Comparison of ENCODE assay signal across 19 cellular contexts in the genomic region with DNA sequence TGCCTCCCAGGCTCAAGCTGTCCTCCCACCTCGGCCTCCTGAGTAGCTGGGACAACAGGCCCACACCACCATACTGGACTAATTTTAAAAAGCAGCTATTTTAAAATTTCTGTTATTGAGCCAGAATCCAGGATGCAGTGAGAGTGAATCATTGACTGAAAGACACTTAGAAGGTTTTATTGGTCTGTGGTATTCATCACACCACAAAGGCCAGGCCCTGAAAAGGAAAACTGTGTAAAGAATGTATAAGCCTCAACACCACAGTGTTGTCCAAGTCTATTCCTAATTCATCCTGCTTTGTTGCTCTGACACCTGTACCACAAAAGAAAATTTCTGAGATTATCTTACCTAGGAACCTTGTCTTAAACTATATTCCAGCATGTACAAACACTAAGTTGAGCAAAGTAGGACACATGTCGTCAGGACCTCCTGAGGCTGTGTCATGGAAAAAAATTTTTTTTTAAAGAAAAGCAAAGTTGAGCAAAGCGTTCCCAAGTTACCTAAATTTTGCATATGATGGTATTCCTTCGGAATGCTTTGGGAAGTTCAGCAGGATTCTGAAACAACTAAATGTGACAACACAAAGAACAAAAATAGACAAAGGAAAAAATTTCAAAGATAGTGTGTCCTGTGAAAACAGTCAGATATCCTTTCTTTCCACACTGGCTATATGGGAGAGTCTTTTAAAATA.
DNase-seq lines count a peak whose midpoint lies in the region; ATAC-seq and TF ChIP-seq lines count a peak whose summit lies in the region.
"Had no signal": no experiment of that assay in that cellular context is flagged by ENCODE, and none has a peak within 500 bp of the region (broad histone marks: within the 10 kb centered on the region; RNA-seq: fewer than 3 reads in every experiment).

No MANE protein-coding gene starts in this region.

- DNase-seq in mammary epithelial cell = peak; percentile 73
- no peak for DNase-seq in MCF 10A (ENCODE audit: unreplicated experiment)
- peak; percentile 77 for DNase-seq in PC-3
- peak; percentile 52 for DNase-seq in fibroblast of the aortic adventitia (ENCODE audit: low read depth)
- DNase-seq in NCI-H1436 treated with DMSO at 0.1 percent for 48 hours (lab: John Stamatoyannopoulos, UW) = no peak
- no peak for DNase-seq in NCI-H1105 treated with DMSO at 0.1 percent for 48 hours (lab: John Stamatoyannopoulos, UW)
- DNase-seq: activated CD4-positive, alpha-beta T cell treated with anti-CD3 and anti-CD28 coated beads for 1 hour; activated T-cell treated with anti-CD3 and anti-CD28 coated beads, Interleukin-2, amount 50 U/mL, for 72 hours; AML-193; DMS79 treated with DMSO at 0.1 percent for 48 hours; effector CD4-positive, alpha-beta T cell; midbrain; NCI-H226; ovary; spleen had no signal

- H3K4me1 Mint-ChIP-seq in MCF 10A (ENCODE audit: insufficient read depth, unreplicated experiment) = peaks cover 15% of the 10 kb centered on the region

- no peak overlapping the region for H3K27ac Mint-ChIP-seq in MCF 10A (ENCODE audit: low read depth, unreplicated experiment)
- H3K27ac Mint-ChIP-seq: activated T-cell treated with anti-CD3 and anti-CD28 coated beads, Interleukin-2, amount 50 U/mL, for 72 hours; GM23338 had no signal

- CTCF ChIA-PET in mammary epithelial cell (lab: Charles Lee; ENCODE audit: low non-redundant PET) (no interaction called here), MCF 10A (lab: Yijun Ruan, JAX) (interaction anchor here (0.6 to 1.0 kb wide), 2 partner anchors 34 to 97 kb away, joined by 3 to 4 read pairs; no protein-coding TSS in a partner anchor), PC-3 (lab: Charles Lee) (interaction anchor here (1.0 kb wide), 1 partner anchor 25 kb away, joined by 3 read pairs; no protein-coding TSS in a partner anchor)

- no peaks in the 10 kb centered on the region for H3K36me3 Mint-ChIP-seq in MCF 10A (ENCODE audit: insufficient read depth, unreplicated experiment)

- BruUV-seq in mammary epithelial cell (replicated peaks; lab: Mats Ljungman, UMichigan) = no TSS peak
- no TSS peak for BruUV-seq in MCF 10A (replicated peaks; lab: Mats Ljungman, UMichigan)
- BruUV-seq in PC-3 (replicated peaks; lab: Mats Ljungman, UMichigan) = no TSS peak

- H3K9me2 ChIP-seq in PC-3 (replicated peaks; ENCODE audit: low read length) = no peaks in the 10 kb centered on the region

- no peak overlapping the region for H3K4me3 Mint-ChIP-seq in MCF 10A (ENCODE audit: unreplicated experiment)
- H3K4me3 Mint-ChIP-seq: activated T-cell treated with anti-CD3 and anti-CD28 coated beads, Interleukin-2, amount 50 U/mL, for 72 hours; GM23338 had no signal

- no peaks in the 10 kb centered on the region for H3K9me3 Mint-ChIP-seq in MCF 10A (ENCODE audit: unreplicated experiment)
- H3K9me3 Mint-ChIP-seq: activated T-cell treated with anti-CD3 and anti-CD28 coated beads, Interleukin-2, amount 50 U/mL, for 72 hours; GM23338 had no signal

- H3F3A ChIP-seq in PC-3 (ENCODE audit: low read length, unreplicated experiment) = peaks cover 6% of the 10 kb centered on the region

- H3K4me3 ChIP-seq in mammary epithelial cell (replicated peaks in 1 of 3; ENCODE audit: insufficient read depth in 1 of 3, low read depth in 2 of 3, low read length in 3 of 3) (no peak overlapping the region), PC-3 (ENCODE audit: low read length) (no peak overlapping the region), fibroblast of the aortic adventitia (ENCODE audit: low read depth, low read length) (no peak overlapping the region)
- H3K4me3 ChIP-seq: breast epithelium, GM23338, ovary, spleen had no signal

- H3K4me1 ChIP-seq in mammary epithelial cell (ENCODE audit: insufficient read depth, low read length) (no peaks in the 10 kb centered on the region), PC-3 (ENCODE audit: insufficient read depth, low read length) (peaks cover 25% of the 10 kb centered on the region)
- H3K4me1 ChIP-seq: breast epithelium, spleen had no signal

- dilution Hi-C loops in mammary epithelial cell (cut with HindIII; ENCODE audit: low sequenced_read_pairs) = no loop called here

- no peak overlapping the region for H3K4me2 ChIP-seq in mammary epithelial cell (ENCODE audit: insufficient read depth, low read depth, low read length)
- H3K4me2 ChIP-seq in PC-3 (ENCODE audit: low read length) = peak overlapping the region; percentile 66
- H3K4me2 ChIP-seq: GM23338 had no signal

- H3K27me3 ChIP-seq in mammary epithelial cell (ENCODE audit: insufficient read depth, low read length) (no peaks in the 10 kb centered on the region), PC-3 (ENCODE audit: low read length) (no peaks in the 10 kb centered on the region)
- H3K27me3 ChIP-seq: breast epithelium, ovary, spleen had no signal

- POLR2A ChIA-PET in MCF 10A (lab: Yijun Ruan, JAX) = interaction anchor here (0.7 kb wide), 2 partner anchors 9 to 26 kb away, joined by 3 read pairs; no protein-coding TSS in a partner anchor
- POLR2A ChIA-PET in PC-3 (lab: Charles Lee; ENCODE audit: unreplicated experiment) = no interaction called here

- TF ChIP-seq CTCF in mammary epithelial cell (conservative IDR thresholded peaks at IDR 0.05 in 1 of 2, IDR thresholded peaks at IDR 0.05 in 1 of 2; ENCODE audit: extremely low read depth in 1 of 2, insufficient read depth in 1 of 2, low read depth in 1 of 2, low read length in 2 of 2) (no peak), MCF 10A (IDR thresholded peaks at IDR 0.05; ENCODE audit: unreplicated experiment) (no peak), PC-3 (conservative IDR thresholded peaks at IDR 0.05; ENCODE audit: low read depth, low read length) (no peak), fibroblast of the aortic adventitia (IDR thresholded peaks at IDR 0.05; ENCODE audit: insufficient read depth, low read length) (no peak)

- H3K9me3 ChIP-seq in mammary epithelial cell (replicated peaks; ENCODE audit: insufficient read depth, low read length) = no peaks in the 10 kb centered on the region
- no peaks in the 10 kb centered on the region for H3K9me3 ChIP-seq in PC-3 (ENCODE audit: low read length)
- H3K9me3 ChIP-seq: breast epithelium, ovary, spleen had no signal

- H2AFZ ChIP-seq in mammary epithelial cell (ENCODE audit: low read depth, low read length) (no peak overlapping the region), PC-3 (ENCODE audit: low read length) (no peak overlapping the region)
- H2AFZ ChIP-seq: GM23338 had no signal

- H3K79me2 ChIP-seq in mammary epithelial cell (ENCODE audit: insufficient read depth, low read length) (no peaks in the 10 kb centered on the region), PC-3 (ENCODE audit: low read length) (no peaks in the 10 kb centered on the region)

- no peaks in the 10 kb centered on the region for H3K36me3 ChIP-seq in mammary epithelial cell (ENCODE audit: insufficient read depth, low read length)
- H3K36me3 ChIP-seq in PC-3 (ENCODE audit: low read depth, low read length) = no peaks in the 10 kb centered on the region
- H3K36me3 ChIP-seq: breast epithelium, ovary, spleen had no signal

- H3K27ac ChIP-seq in mammary epithelial cell (ENCODE audit: insufficient read depth, low read depth, low read length) (no peak overlapping the region), PC-3 (ENCODE audit: low read length) (peak overlapping the region; percentile 46)
- H3K27ac ChIP-seq: breast epithelium, ovary, spleen had no signal

- H3K27me3 Mint-ChIP-seq in MCF 10A (ENCODE audit: insufficient read depth, unreplicated experiment) = no peaks in the 10 kb centered on the region

- WGBS in mammary epithelial cell (ENCODE audit: low coverage, missing lambda C conversion rate) = 91% methylated on average over 3 of the region's 4 CpGs

- in situ Hi-C loops in mammary epithelial cell (cut with MboI; ENCODE audit: low sequenced_read_pairs in 2 of 2) = no loop called here

- H4K20me1 ChIP-seq in mammary epithelial cell (ENCODE audit: insufficient read depth, low read length) (no peaks in the 10 kb centered on the region), PC-3 (ENCODE audit: low read length) (no peaks in the 10 kb centered on the region)

- intact Hi-C loops in mammary epithelial cell (cut with micrococcal nuclease) (loop anchor here (5.0 kb wide), 1 partner anchor 34 kb away; no protein-coding TSS in a partner anchor), MCF 10A (cut with micrococcal nuclease) (no loop called here), PC-3 (cut with micrococcal nuclease) (loop anchor here (5.0 kb wide), 1 partner anchor 131 kb away; no protein-coding TSS in a partner anchor)

- ATAC-seq in PC-3 (peak; percentile 92), HG03280 (IDR thresholded peaks at IDR 0.05; ENCODE audit: unreplicated experiment) (no peak), GM19467 (IDR thresholded peaks at IDR 0.05; ENCODE audit: unreplicated experiment) (no peak)
- ATAC-seq: GM23338 had no signal

- H3K9ac ChIP-seq in mammary epithelial cell (ENCODE audit: insufficient read depth, low read length) (no peak overlapping the region), PC-3 (ENCODE audit: low read length) (no peak overlapping the region)

Comparison
In these comparisons a context has a peak if more than half of its experiments do, and no peak if none do; other contexts are left out.
1. DNase-seq: peak in mammary epithelial cell (single experiment), PC-3 (single experiment) and fibroblast of the aortic adventitia (single experiment); none in MCF 10A (single experiment), NCI-H1436 treated with DMSO at 0.1 percent for 48 hours (single experiment) and NCI-H1105 treated with DMSO at 0.1 percent for 48 hours (single experiment).